In genomic region chr3:169455472-169455871, GRCh38 we compare ENCODE assay signal across 16 cellular contexts.
DNase-seq lines count a peak whose midpoint lies in the region; ATAC-seq and TF ChIP-seq lines count a peak whose summit lies in the region.
"Had no signal": no experiment of that assay in that cellular context is flagged by ENCODE, and none has a peak within 500 bp of the region (broad histone marks: within the 10 kb centered on the region; RNA-seq: fewer than 3 reads in every experiment).

No MANE protein-coding gene starts in this region.

- peak overlapping the region; percentile 27; the same call in 1 of the 2 replicates for H3K4me2 ChIP-seq in PC-3 (ENCODE audit: low read length)
- H3K4me2 ChIP-seq: SK-N-SH had no signal

- intact Hi-C loops in heart right ventricle (cut with DNase I) (loop anchor here in 2 of 10 donors (5.0 to 10.0 kb wide), 2 partner anchors 207 to 209 kb away; partner anchors contain the start of gene MECOM (in 2 of the 2)), Right ventricle myocardium inferior (cut with DNase I) (loop anchor here (5.0 kb wide), 1 partner anchor 207 kb away; the partner anchor contains the start of gene MECOM), PC-3 (cut with micrococcal nuclease) (loop anchor here (1.0 to 2.0 kb wide), 2 partner anchors 25 to 42 kb away; no protein-coding TSS in a partner anchor), upper lobe of right lung (cut with DNase I) (no loop called here)

- no peaks in the 10 kb centered on the region for H3F3A ChIP-seq in PC-3 (ENCODE audit: low read length, unreplicated experiment)

- no peak overlapping the region for H2AFZ ChIP-seq in PC-3 (ENCODE audit: low read length)

- H3K4me3 ChIP-seq in heart right ventricle (no peak overlapping the region), PC-3 (ENCODE audit: low read length) (no peak overlapping the region), epithelial cell of esophagus (ENCODE audit: low read length) (no peak overlapping the region), upper lobe of right lung (no peak overlapping the region)

- no peaks in the 10 kb centered on the region for H3K79me2 ChIP-seq in PC-3 (ENCODE audit: low read length)

- POLR2A ChIA-PET in PC-3 (lab: Charles Lee; ENCODE audit: unreplicated experiment), result no interaction called here

- TSS peak; percentile 99 for BruUV-seq in PC-3 (replicated peaks; lab: Mats Ljungman, UMichigan)

- no peak for DNase-seq in heart right ventricle
- no peak for DNase-seq in Right ventricle myocardium inferior (ENCODE audit: missing footprints)
- peak; percentile 32 for DNase-seq in PC-3
- DNase-seq in epithelial cell of esophagus (ENCODE audit: low read depth), result peak; percentile 89
- no peak for DNase-seq in upper lobe of right lung
- DNase-seq in NCI-H128 (lab: John Stamatoyannopoulos, UW; ENCODE audit: unreplicated experiment), result no peak
- no peak for DNase-seq in DMS 273 treated with DMSO at 0.1 percent for 48 hours (lab: John Stamatoyannopoulos, UW)
- DNase-seq: COR-L47, DMS153, KG1, NCI-H1436 treated with DMSO at 0.1 percent for 48 hours, NCI-H2029 treated with DMSO at 0.1 percent for 48 hours, NCI-H2227 treated with DMSO at 0.1 percent for 48 hours, NCI-H526 treated with DMSO at 0.1 percent for 48 hours, SK-N-SH had no signal

- no peaks in the 10 kb centered on the region for H3K9me3 ChIP-seq in heart right ventricle
- H3K9me3 ChIP-seq in PC-3 (ENCODE audit: low read length), result no peaks in the 10 kb centered on the region
- no peaks in the 10 kb centered on the region for H3K9me3 ChIP-seq in upper lobe of right lung
- H3K9me3 ChIP-seq: SK-N-SH had no signal

- ATAC-seq in heart right ventricle, result no peak
- ATAC-seq in Right ventricle myocardium inferior, result no peak
- peak; percentile 20; the same call in 1 of the 2 replicates for ATAC-seq in PC-3
- ATAC-seq in upper lobe of right lung, result peak; percentile 31
- ATAC-seq: HepG2 had no signal

- H3K27ac ChIP-seq in heart right ventricle (peak overlapping the region in 6 of 10 donors; percentile 1 to 71 (median 48)), PC-3 (ENCODE audit: low read length) (peak overlapping the region; percentile 75), upper lobe of right lung (no peak overlapping the region)

- H3K36me3 ChIP-seq in heart right ventricle (no peaks in the 10 kb centered on the region), PC-3 (ENCODE audit: low read depth, low read length) (no peaks in the 10 kb centered on the region), upper lobe of right lung (no peaks in the 10 kb centered on the region)

- peaks cover 3 to 44% (median 14%) of the 10 kb centered on the region in 9 donors for H3K4me1 ChIP-seq in heart right ventricle
- peaks cover 25% of the 10 kb centered on the region for H3K4me1 ChIP-seq in PC-3 (ENCODE audit: insufficient read depth, low read length)
- peaks cover 5% of the 10 kb centered on the region for H3K4me1 ChIP-seq in upper lobe of right lung

- TF ChIP-seq CTCF in heart right ventricle (IDR thresholded peaks at IDR 0.05) (no peak), PC-3 (conservative IDR thresholded peaks at IDR 0.05; ENCODE audit: low read depth, low read length) (no peak), epithelial cell of esophagus (IDR thresholded peaks at IDR 0.05; ENCODE audit: insufficient read depth, low read depth, low read length, missing control alignments) (no peak), upper lobe of right lung (IDR thresholded peaks at IDR 0.05) (no peak)

- H3K27me3 ChIP-seq in heart right ventricle, result no peaks in the 10 kb centered on the region
- no peaks in the 10 kb centered on the region for H3K27me3 ChIP-seq in PC-3 (ENCODE audit: low read length)
- no peaks in the 10 kb centered on the region for H3K27me3 ChIP-seq in upper lobe of right lung

- CTCF ChIA-PET in PC-3 (lab: Charles Lee), result no interaction called here

- no peaks in the 10 kb centered on the region for H4K20me1 ChIP-seq in PC-3 (ENCODE audit: low read length)

- peak overlapping the region; percentile 14; the same call in 1 of the 2 replicates for H3K9ac ChIP-seq in PC-3 (ENCODE audit: low read length)
- H3K9ac ChIP-seq: SK-N-SH had no signal

- 96 to 100% methylated on average over 1 of the region's 1 CpG for WGBS in heart right ventricle, 2 donors

- H3K9me2 ChIP-seq in PC-3 (replicated peaks; ENCODE audit: low read length), result no peaks in the 10 kb centered on the region
- H3K9me2 ChIP-seq: SK-N-SH had no signal

Comparison
In these comparisons a context has a peak if more than half of its experiments do, and no peak if none do; other contexts are left out.
1. ATAC-seq: peak in PC-3 (single experiment) and upper lobe of right lung (single experiment); none in heart right ventricle (0 of 8) and Right ventricle myocardium inferior (single experiment).
2. DNase-seq: peak in PC-3 (single experiment) and epithelial cell of esophagus (single experiment); none in heart right ventricle (0 of 2), Right ventricle myocardium inferior (single experiment), upper lobe of right lung (single experiment), NCI-H128 (single experiment) and DMS 273 treated with DMSO at 0.1 percent for 48 hours (single experiment).